Comparison of ENCODE assay signal across 4 cellular contexts in the genomic region with DNA sequence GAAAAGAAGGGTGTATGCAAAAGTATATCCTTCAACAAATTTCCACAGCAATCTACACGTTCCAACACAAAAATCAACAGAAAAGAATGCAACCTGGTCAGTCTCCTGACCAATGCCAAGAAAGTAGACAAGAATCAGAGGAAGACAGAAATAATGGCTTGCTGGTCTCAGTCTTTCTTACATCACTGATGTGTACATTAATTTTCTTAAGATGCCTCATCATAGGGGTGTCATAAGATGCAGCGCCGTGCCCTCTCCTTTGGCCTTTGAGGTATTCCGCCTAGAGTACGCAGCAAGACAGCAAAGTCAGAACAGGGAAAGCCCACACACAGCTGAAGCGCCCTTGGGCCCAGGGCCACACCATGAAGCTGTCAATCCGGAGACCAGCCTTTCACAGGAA.
"Had no signal": no experiment of that assay in that cellular context is flagged by ENCODE, and none has a peak within 500 bp of the region (broad histone marks: within the 10 kb centered on the region; RNA-seq: fewer than 3 reads in every experiment).

No MANE protein-coding gene starts in this region.

- H2AFZ ChIP-seq: GM23338 had no signal

- H3K4me3 Mint-ChIP-seq: GM23338, H9 had no signal

- H3K27ac Mint-ChIP-seq: GM23338, H9 had no signal

- DNase-seq: H9, HCEC 1CT, IMR-90 had no signal

- H3K4me2 ChIP-seq: GM23338 had no signal

- H3K9me3 Mint-ChIP-seq: GM23338, H9 had no signal

- ATAC-seq: GM23338 had no signal

- H3K4me3 ChIP-seq: GM23338 had no signal
